11 cellular contexts compared by ENCODE assay signal in genomic region chr10:6211341-6212265, GRCh38. TPM values are rescaled to one million over a fixed set of nuclear protein-coding genes. Genes with fewer than 3 reads are reported as not detected.
DNase-seq lines count a peak whose midpoint lies in the region; ATAC-seq and TF ChIP-seq lines count a peak whose summit lies in the region.
"Had no signal": no experiment of that assay in that cellular context is flagged by ENCODE, and none has a peak within 500 bp of the region (broad histone marks: within the 10 kb centered on the region; RNA-seq: fewer than 3 reads in every experiment).

No MANE protein-coding gene starts in this region.

- H3K36me3 Mint-ChIP-seq in WTC11 (peaks cover 33% of the 10 kb centered on the region), glutamatergic neuron (ENCODE audit: unreplicated experiment) (peaks cover 13% of the 10 kb centered on the region)
- peaks cover 51% of the 10 kb centered on the region for H3K36me3 Mint-ChIP-seq in activated CD8-positive, alpha-beta T cell treated with anti-CD3 and anti-CD28 coated beads, Interleukin-2, amount 10 ng/mL, durations not matched to agents 7 days and 5 days (ENCODE audit: low read depth)

- no peak overlapping the region for H2BK5ac ChIP-seq in neuronal stem cell (ENCODE audit: low read length)

- peak overlapping the region; percentile 0 for H3K4ac ChIP-seq in neuronal stem cell (ENCODE audit: low read length)

- no peak overlapping the region for H4K8ac ChIP-seq in neuronal stem cell (ENCODE audit: low read depth, low read length)

- peak overlapping the region; percentile 21 for H3K27ac ChIP-seq in AG04450 (ENCODE audit: low read depth, low read length)
- H3K27ac ChIP-seq in neuronal stem cell (replicated peaks; ENCODE audit: low read length): peak overlapping the region; percentile 49

- ATAC-seq in WTC11: peak; percentile 19
- no peak for ATAC-seq in activated CD8-positive, alpha-beta T cell treated with anti-CD3 and anti-CD28 coated beads, Interleukin-2, amount 10 ng/mL, durations not matched to agents 7 days and 5 days

- H2AFZ ChIP-seq in neuronal stem cell (ENCODE audit: low read length): peak overlapping the region; percentile 18

- no peaks in the 10 kb centered on the region for H3K9me3 Mint-ChIP-seq in WTC11
- H3K9me3 Mint-ChIP-seq in glutamatergic neuron (ENCODE audit: unreplicated experiment): peaks cover 14% of the 10 kb centered on the region
- H3K9me3 Mint-ChIP-seq in activated CD8-positive, alpha-beta T cell treated with anti-CD3 and anti-CD28 coated beads, Interleukin-2, amount 10 ng/mL, durations not matched to agents 7 days and 5 days (ENCODE audit: insufficient read depth): no peaks in the 10 kb centered on the region
- H3K9me3 Mint-ChIP-seq: activated naive CD4-positive, alpha-beta T cell treated with anti-CD3 and anti-CD28 coated beads, Interleukin-2, amount 50 U/mL, for 24 hours; immature natural killer cell had no signal

- H3K79me1 ChIP-seq in neuronal stem cell (ENCODE audit: low read depth, low read length): peaks cover 20% of the 10 kb centered on the region

- peak overlapping the region; percentile 77 for H3K14ac ChIP-seq in neuronal stem cell (ENCODE audit: low read length)

- peaks cover 29 to 43% of the 10 kb centered on the region in 2 donors for H3K36me3 ChIP-seq in neuronal stem cell (replicated peaks in 1 of 2; ENCODE audit: control insufficient read depth in 2 of 2, insufficient read depth in 2 of 2, low read length in 2 of 2)

- H3K4me3 Mint-ChIP-seq in WTC11 (no peak overlapping the region), glutamatergic neuron (ENCODE audit: unreplicated experiment) (peak overlapping the region; percentile 49)
- H3K4me3 Mint-ChIP-seq in activated CD8-positive, alpha-beta T cell treated with anti-CD3 and anti-CD28 coated beads, Interleukin-2, amount 10 ng/mL, durations not matched to agents 7 days and 5 days: no peak overlapping the region
- H3K4me3 Mint-ChIP-seq: activated naive CD4-positive, alpha-beta T cell treated with anti-CD3 and anti-CD28 coated beads, Interleukin-2, amount 50 U/mL, for 24 hours; immature natural killer cell had no signal

- H3K9me3 ChIP-seq in AG04450 (ENCODE audit: control insufficient read depth, insufficient read depth, low read length): no peaks in the 10 kb centered on the region; the same call in 1 of the 2 replicates
- H3K9me3 ChIP-seq in neuronal stem cell (replicated peaks in 1 of 2; ENCODE audit: control insufficient read depth in 2 of 2, insufficient read depth in 1 of 2, low read depth in 1 of 2, low read length in 2 of 2): peaks cover 0 to 4% of the 10 kb centered on the region in 2 donors

- H4K91ac ChIP-seq in neuronal stem cell (ENCODE audit: low read depth, low read length, poor library complexity): no peak overlapping the region

- peaks cover 27% of the 10 kb centered on the region for H3K4me1 Mint-ChIP-seq in WTC11
- H3K4me1 Mint-ChIP-seq in glutamatergic neuron (ENCODE audit: low read depth, unreplicated experiment): peaks cover 26% of the 10 kb centered on the region
- peaks cover 29% of the 10 kb centered on the region for H3K4me1 Mint-ChIP-seq in activated CD8-positive, alpha-beta T cell treated with anti-CD3 and anti-CD28 coated beads, Interleukin-2, amount 10 ng/mL, durations not matched to agents 7 days and 5 days (ENCODE audit: low read depth)

- H2BK120ac ChIP-seq in neuronal stem cell (ENCODE audit: low read depth, low read length): no peak overlapping the region

- H3K27me3 Mint-ChIP-seq in WTC11 (ENCODE audit: low read depth) (no peaks in the 10 kb centered on the region), glutamatergic neuron (ENCODE audit: unreplicated experiment) (peaks cover 6% of the 10 kb centered on the region)
- no peaks in the 10 kb centered on the region for H3K27me3 Mint-ChIP-seq in activated CD8-positive, alpha-beta T cell treated with anti-CD3 and anti-CD28 coated beads, Interleukin-2, amount 10 ng/mL, durations not matched to agents 7 days and 5 days (ENCODE audit: low read depth)
- H3K27me3 Mint-ChIP-seq: activated naive CD4-positive, alpha-beta T cell treated with anti-CD3 and anti-CD28 coated beads, Interleukin-2, amount 50 U/mL, for 24 hours had no signal

- TF ChIP-seq CTCF in AG04450 (IDR thresholded peaks at IDR 0.05; ENCODE audit: low read depth, low read length) (no peak), WTC11 (IDR thresholded peaks at IDR 0.05) (no peak), glutamatergic neuron (IDR thresholded peaks at IDR 0.05; ENCODE audit: partially characterized antibody, unreplicated experiment) (no peak)

- H3K23ac ChIP-seq in neuronal stem cell (ENCODE audit: low read depth, low read length, poor library complexity): peak overlapping the region; percentile 69

- peak overlapping the region; percentile 66 for H3K9ac ChIP-seq in neuronal stem cell (ENCODE audit: low read depth, low read length, poor library complexity)

- H3K4me2 ChIP-seq in neuronal stem cell (ENCODE audit: insufficient read depth, low read length, poor library complexity, severe bottlenecking): peak overlapping the region; percentile 32

- H2AK5ac ChIP-seq in neuronal stem cell (ENCODE audit: low read depth, low read length): peak overlapping the region; percentile 74

- CTCF ChIA-PET in AG04450 (lab: Charles Lee): interaction anchor here (1.3 to 2.7 kb wide), 4 partner anchors 9 to 190 kb away, joined by 3 to 15 read pairs (median 8); partner anchors contain the start of gene PFKFB3
- CTCF ChIA-PET in WTC11 (lab: Charles Lee): interaction anchor here (1.2 to 2.0 kb wide), 2 partner anchors 9 to 190 kb away, joined by 6 to 11 read pairs; partner anchors contain the start of gene PFKFB3
- CTCF ChIA-PET in activated CD8-positive, alpha-beta T cell treated with anti-CD3 and anti-CD28 coated beads, Interleukin-2, amount 10 ng/mL, durations not matched to agents 7 days and 5 days (lab: Charles Lee): interaction anchor here (1.4 to 2.2 kb wide), 3 partner anchors 9 to 195 kb away, joined by 3 to 6 read pairs (median 4); partner anchors contain the start of gene PFKFB3

- H3K27ac Mint-ChIP-seq in WTC11 (peak overlapping the region; percentile 5; the same call in 1 of the 2 replicates), glutamatergic neuron (ENCODE audit: unreplicated experiment) (peak overlapping the region; percentile 97)
- H3K27ac Mint-ChIP-seq in activated CD8-positive, alpha-beta T cell treated with anti-CD3 and anti-CD28 coated beads, Interleukin-2, amount 10 ng/mL, durations not matched to agents 7 days and 5 days: no peak overlapping the region
- H3K27ac Mint-ChIP-seq: activated naive CD4-positive, alpha-beta T cell treated with anti-CD3 and anti-CD28 coated beads, Interleukin-2, amount 50 U/mL, for 24 hours; immature natural killer cell had no signal

- H3K4me3 ChIP-seq in AG04450 (ENCODE audit: low read depth, low read length) (no peak overlapping the region), neuronal stem cell (ENCODE audit: low read length in 2 of 2) (no peak overlapping the region)

- DNase-seq in AG04450 (ENCODE audit: low read depth, low spot score) (no peak), WTC11 (ENCODE audit: low spot score) (no peak), glutamatergic neuron (peak; percentile 72), neuronal stem cell (ENCODE audit: low spot score) (peak; percentile 56), LoVo (ENCODE audit: low spot score) (no peak)
- DNase-seq in activated effector memory CD4-positive, alpha-beta T cell treated with anti-CD3 and anti-CD28 coated beads, Interleukin-2, amount 50 U/mL, for 16 hours: no peak
- no peak for DNase-seq in activated CD8-positive, alpha-beta T cell treated with anti-CD3 and anti-CD28 coated beads, Interleukin-2, amount 10 ng/mL, durations not matched to agents 7 days and 5 days
- no peak for DNase-seq in stimulated activated CD4-positive, alpha-beta T cell treated with anti-CD3 and anti-CD28 coated beads, Interleukin-2, amount 100 ng/mL, for 24 hours
- DNase-seq: immature natural killer cell, NCI-H1436 treated with DMSO at 0.1 percent for 48 hours had no signal

- WGBS in neuronal stem cell (ENCODE audit: extremely low coverage in 2 of 2, insufficient read length in 2 of 2, insufficient replicate concordance in 1 of 2), 2 donors: no CpG with 5 or more reads among the region's 24 CpGs

- peaks cover 13 to 19% of the 10 kb centered on the region in 2 donors for H3K4me1 ChIP-seq in neuronal stem cell (ENCODE audit: control insufficient read depth in 2 of 2, insufficient read depth in 1 of 2, low read depth in 1 of 2, low read length in 2 of 2)

- no peak overlapping the region for H2BK12ac ChIP-seq in neuronal stem cell (ENCODE audit: low read length)

- POLR2A ChIA-PET in AG04450 (lab: Yijun Ruan, JAX) (interaction anchor here (0.7 to 0.8 kb wide), 2 partner anchors 9 to 199 kb away, joined by 3 read pairs; partner anchors contain the start of gene PFKFB3), WTC11 (lab: Charles Lee) (interaction anchor here (0.6 kb wide), 2 partner anchors 79 to 234 kb away, joined by 4 read pairs; no protein-coding TSS in a partner anchor)
- POLR2A ChIA-PET in activated CD8-positive, alpha-beta T cell treated with anti-CD3 and anti-CD28 coated beads, Interleukin-2, amount 10 ng/mL, durations not matched to agents 7 days and 5 days (lab: Charles Lee): interaction anchor here (0.6 kb wide), 1 partner anchor 9 kb away, joined by 3 read pairs; the partner anchor contains the start of gene PFKFB3

- no peak overlapping the region for H2BK15ac ChIP-seq in neuronal stem cell (ENCODE audit: low read length)

- H3K18ac ChIP-seq in neuronal stem cell (ENCODE audit: low read length): peak overlapping the region; percentile 84

- H3K27me3 ChIP-seq in AG04450 (ENCODE audit: control insufficient read depth, insufficient read depth, low read length) (no peaks in the 10 kb centered on the region), neuronal stem cell (ENCODE audit: control insufficient read depth in 3 of 3, insufficient read depth in 3 of 3, low read depth in 1 of 3, low read length in 3 of 3) (peaks cover 0 to 2% (median 0%) of the 10 kb centered on the region in 3 experiments)

TF ChIP-seq in WTC11, 78 proteins besides CTCF, POLR2A, EP300 and RAD21:
- TF ChIP-seq USF2 (CRISPR knock-in tag; IDR thresholded peaks at IDR 0.05) (no peak), ELF4 (CRISPR knock-in tag; IDR thresholded peaks at IDR 0.05; ENCODE audit: low read depth) (no peak)

RNA-seq across cellular contexts. Expression of gene PFKFB3, which starts 8.9 kb away (rescaled TPM):
- polyA plus RNA-seq in AG04450 (2011; rRNA removed): 24.3 and 26.6 TPM in 2 replicates
- 18.9 and 22.3 TPM in 2 replicates for polyA minus RNA-seq in AG04450 (2011; rRNA and poly(A)+ RNA removed)
- total RNA-seq in WTC11 (2021) (30.6 to 42.5 TPM (median 40.7 TPM) in 3 replicates), glutamatergic neuron (ENCODE audit: unreplicated experiment) (137 TPM)
- polyA plus RNA-seq in neuronal stem cell (2013, experiment 1 of 2): 11.4 TPM
- polyA plus RNA-seq in neuronal stem cell (2013, experiment 2 of 2): 11.8 TPM
- total RNA-seq in activated CD8-positive, alpha-beta T cell treated with anti-CD3 and anti-CD28 coated beads, Interleukin-2, amount 10 ng/mL, durations not matched to agents 7 days and 5 days: 10 to 100 TPM; 93.0 to 97.3 TPM

Comparison
In these comparisons a context has a peak if more than half of its experiments do, and no peak if none do; other contexts are left out.
1. DNase-seq: peak in glutamatergic neuron (single experiment) and neuronal stem cell (single experiment); none in AG04450 (single experiment), WTC11 (single experiment), activated effector memory CD4-positive, alpha-beta T cell treated with anti-CD3 and anti-CD28 coated beads, Interleukin-2, amount 50 U/mL, for 16 hours (single experiment), LoVo (single experiment), activated CD8-positive, alpha-beta T cell treated with anti-CD3 and anti-CD28 coated beads, Interleukin-2, amount 10 ng/mL, durations not matched to agents 7 days and 5 days (single experiment) and stimulated activated CD4-positive, alpha-beta T cell treated with anti-CD3 and anti-CD28 coated beads, Interleukin-2, amount 100 ng/mL, for 24 hours (0 of 2).